In the genomic region with DNA sequence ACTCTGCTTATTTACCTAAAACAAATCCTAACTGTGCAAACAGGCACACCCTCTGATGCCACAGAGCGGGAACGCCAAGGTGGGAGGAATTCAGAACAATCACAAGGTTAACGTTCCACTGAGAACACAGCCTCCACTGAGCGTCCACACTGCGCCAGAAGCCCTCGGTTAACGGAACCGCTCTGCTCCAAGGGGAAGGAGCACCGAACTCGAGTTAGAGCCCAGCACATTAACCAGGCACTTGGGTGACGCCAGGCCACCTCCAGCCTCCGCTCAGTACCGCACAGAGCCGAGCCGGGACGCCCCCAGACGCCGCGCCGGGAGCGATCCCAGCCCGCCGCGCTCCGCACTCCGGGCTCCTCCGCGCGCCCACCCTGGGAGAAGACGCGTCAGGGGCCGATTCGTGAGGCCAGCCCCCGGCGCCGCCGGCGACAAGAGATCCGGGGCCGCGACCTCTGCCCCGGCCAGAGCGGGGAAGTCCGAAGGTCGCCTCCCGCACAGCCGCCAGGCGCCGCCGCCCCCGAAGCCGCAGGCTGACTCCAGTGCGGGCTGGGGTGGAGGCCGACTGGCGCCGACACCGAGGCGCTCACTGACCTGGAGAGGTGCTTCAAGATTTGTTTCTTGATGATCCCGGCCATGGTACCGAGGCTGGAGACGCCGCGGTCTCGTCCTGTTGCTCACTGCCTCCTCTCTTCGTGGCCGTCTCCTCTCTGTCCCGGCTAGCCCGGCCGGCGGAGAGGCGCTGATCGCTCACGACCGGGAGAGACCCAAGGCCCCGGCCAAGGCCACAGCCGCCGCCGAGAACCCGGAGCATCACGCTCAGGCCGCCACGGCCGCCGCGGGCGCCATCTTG, we compare ENCODE assay signal across 1 cellular context.
TF ChIP-seq lines count a peak whose summit lies in the region.

No MANE protein-coding gene starts in this region.

TF ChIP-seq in HepG2, 621 proteins besides CTCF, POLR2A, EP300 and RAD21 (continued from another document and continues in another):
- TF ChIP-seq, protein P1, sequence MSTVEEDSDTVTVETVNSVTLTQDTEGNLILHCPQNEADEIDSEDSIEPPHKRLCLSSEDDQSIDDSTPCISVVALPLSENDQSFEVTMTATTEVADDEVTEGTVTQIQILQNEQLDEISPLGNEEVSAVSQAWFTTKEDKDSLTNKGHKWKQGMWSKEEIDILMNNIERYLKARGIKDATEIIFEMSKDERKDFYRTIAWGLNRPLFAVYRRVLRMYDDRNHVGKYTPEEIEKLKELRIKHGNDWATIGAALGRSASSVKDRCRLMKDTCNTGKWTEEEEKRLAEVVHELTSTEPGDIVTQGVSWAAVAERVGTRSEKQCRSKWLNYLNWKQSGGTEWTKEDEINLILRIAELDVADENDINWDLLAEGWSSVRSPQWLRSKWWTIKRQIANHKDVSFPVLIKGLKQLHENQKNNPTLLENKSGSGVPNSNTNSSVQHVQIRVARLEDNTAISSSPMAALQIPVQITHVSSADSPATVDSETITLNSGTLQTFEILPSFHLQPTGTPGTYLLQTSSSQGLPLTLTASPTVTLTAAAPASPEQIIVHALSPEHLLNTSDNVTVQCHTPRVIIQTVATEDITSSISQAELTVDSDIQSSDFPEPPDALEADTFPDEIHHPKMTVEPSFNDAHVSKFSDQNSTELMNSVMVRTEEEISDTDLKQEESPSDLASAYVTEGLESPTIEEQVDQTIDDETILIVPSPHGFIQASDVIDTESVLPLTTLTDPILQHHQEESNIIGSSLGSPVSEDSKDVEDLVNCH (CRISPR knock-in tag; IDR thresholded peaks at IDR 0.05) = no peak
- TF ChIP-seq, protein P2, sequence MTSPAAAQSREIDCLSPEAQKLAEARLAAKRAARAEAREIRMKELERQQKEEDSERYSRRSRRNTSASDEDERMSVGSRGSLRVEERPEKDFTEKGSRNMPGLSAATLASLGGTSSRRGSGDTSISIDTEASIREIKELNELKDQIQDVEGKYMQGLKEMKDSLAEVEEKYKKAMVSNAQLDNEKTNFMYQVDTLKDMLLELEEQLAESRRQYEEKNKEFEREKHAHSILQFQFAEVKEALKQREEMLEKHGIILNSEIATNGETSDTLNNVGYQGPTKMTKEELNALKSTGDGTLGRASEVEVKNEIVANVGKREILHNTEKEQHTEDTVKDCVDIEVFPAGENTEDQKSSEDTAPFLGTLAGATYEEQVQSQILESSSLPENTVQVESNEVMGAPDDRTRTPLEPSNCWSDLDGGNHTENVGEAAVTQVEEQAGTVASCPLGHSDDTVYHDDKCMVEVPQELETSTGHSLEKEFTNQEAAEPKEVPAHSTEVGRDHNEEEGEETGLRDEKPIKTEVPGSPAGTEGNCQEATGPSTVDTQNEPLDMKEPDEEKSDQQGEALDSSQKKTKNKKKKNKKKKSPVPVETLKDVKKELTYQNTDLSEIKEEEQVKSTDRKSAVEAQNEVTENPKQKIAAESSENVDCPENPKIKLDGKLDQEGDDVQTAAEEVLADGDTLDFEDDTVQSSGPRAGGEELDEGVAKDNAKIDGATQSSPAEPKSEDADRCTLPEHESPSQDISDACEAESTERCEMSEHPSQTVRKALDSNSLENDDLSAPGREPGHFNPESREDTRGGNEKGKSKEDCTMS (CRISPR knock-in tag; conservative IDR thresholded peaks at IDR 0.05) = no peak
- TF ChIP-seq ZNF615 (CRISPR knock-in tag; IDR thresholded peaks at IDR 0.05; ENCODE audit: borderline replicate concordance) (0 out of 2 replicates have a peak, but pooled peaks have one; percentile 55), KDM5B (CRISPR knock-in tag; IDR thresholded peaks at IDR 0.05; ENCODE audit: borderline replicate concordance) (peak; percentile 81; the same call in 1 of the 2 replicates), SMAD1 (CRISPR knock-in tag; IDR thresholded peaks at IDR 0.05; ENCODE audit: borderline replicate concordance, low read depth) (no peak), NFKBIZ (CRISPR knock-in tag; IDR thresholded peaks at IDR 0.05) (no peak), HOXA7 (CRISPR knock-in tag; IDR thresholded peaks at IDR 0.05) (no peak), ZNF432 (CRISPR knock-in tag; IDR thresholded peaks at IDR 0.05; ENCODE audit: borderline replicate concordance) (no peak), ZNF777 (CRISPR knock-in tag; IDR thresholded peaks at IDR 0.05) (peak; percentile 37), CHD4 (IDR thresholded peaks at IDR 0.05; ENCODE audit: borderline replicate concordance, low read length) (no peak), ZNF451 (CRISPR knock-in tag; IDR thresholded peaks at IDR 0.05) (no peak), ZBTB21 (CRISPR knock-in tag; IDR thresholded peaks at IDR 0.05) (no peak), ZBTB37 (CRISPR knock-in tag; IDR thresholded peaks at IDR 0.05) (no peak), CERS6 (CRISPR knock-in tag; IDR thresholded peaks at IDR 0.05) (no peak), TCF7L2 (IDR thresholded peaks at IDR 0.05; ENCODE audit: low read depth, low read length) (no peak), ZNF367 (CRISPR knock-in tag; IDR thresholded peaks at IDR 0.05; ENCODE audit: borderline replicate concordance) (no peak), ZBTB1 (CRISPR knock-in tag; IDR thresholded peaks at IDR 0.05; ENCODE audit: borderline replicate concordance) (peak; percentile 82; the same call in 1 of the 2 replicates), NCOA5 (CRISPR knock-in tag; IDR thresholded peaks at IDR 0.05) (no peak), ESRRA (CRISPR knock-in tag; IDR thresholded peaks at IDR 0.05; ENCODE audit: low read depth) (peak; percentile 87), E2F2 (CRISPR knock-in tag; IDR thresholded peaks at IDR 0.05; ENCODE audit: borderline replicate concordance) (no peak), CBX1 (IDR thresholded peaks at IDR 0.05; ENCODE audit: low read depth) (no peak), THAP7 (CRISPR knock-in tag; IDR thresholded peaks at IDR 0.05) (0 out of 2 replicates have a peak, but pooled peaks have one; percentile 28), ZNF720 (CRISPR knock-in tag; IDR thresholded peaks at IDR 0.05) (no peak), MXD4 (CRISPR knock-in tag; IDR thresholded peaks at IDR 0.05) (no peak; the same call in 1 of the 2 replicates), ZNF225 (CRISPR knock-in tag; IDR thresholded peaks at IDR 0.05) (peak; percentile 59; the same call in 1 of the 2 replicates), ZC3H13 (CRISPR knock-in tag; IDR thresholded peaks at IDR 0.05) (peak; percentile 71), KLF11 (CRISPR knock-in tag; IDR thresholded peaks at IDR 0.05) (no peak), NR3C1 (CRISPR knock-in tag; IDR thresholded peaks at IDR 0.05) (no peak), ETV5 (CRISPR knock-in tag; IDR thresholded peaks at IDR 0.05; ENCODE audit: borderline replicate concordance) (peak; percentile 11; the same call in 1 of the 2 replicates), TCF12 (IDR thresholded peaks at IDR 0.05) (no peak), TCF12 (CRISPR knock-in tag; IDR thresholded peaks at IDR 0.05) (no peak; the same call in 1 of the 2 replicates), ZNF20 (CRISPR knock-in tag; IDR thresholded peaks at IDR 0.05) (no peak), HIC2 (CRISPR knock-in tag; IDR thresholded peaks at IDR 0.05; ENCODE audit: low read depth) (no peak), HIVEP1 (CRISPR knock-in tag; IDR thresholded peaks at IDR 0.05) (no peak), SRF (IDR thresholded peaks at IDR 0.05; ENCODE audit: low read depth, low read length) (no peak), RAD51 (IDR thresholded peaks at IDR 0.05; ENCODE audit: borderline replicate concordance) (no peak), ZNF747 (CRISPR knock-in tag; IDR thresholded peaks at IDR 0.05; ENCODE audit: borderline replicate concordance) (0 out of 2 replicates have a peak, but pooled peaks have one; percentile 59), RBAK (CRISPR knock-in tag; IDR thresholded peaks at IDR 0.05) (no peak), SPEN (CRISPR knock-in tag; IDR thresholded peaks at IDR 0.05; ENCODE audit: low read depth) (no peak; the same call in 1 of the 2 replicates), IKZF4 (CRISPR knock-in tag; IDR thresholded peaks at IDR 0.05; ENCODE audit: borderline replicate concordance, low read depth, not compliant biosample characterization) (no peak), PTBP1 (IDR thresholded peaks at IDR 0.05; ENCODE audit: low read depth, low read length, poor library complexity, severe bottlenecking) (peak; percentile 61), MEF2D (CRISPR knock-in tag; IDR thresholded peaks at IDR 0.05) (no peak), AHR (CRISPR knock-in tag; IDR thresholded peaks at IDR 0.05) (no peak), GABPA (IDR thresholded peaks at IDR 0.05; ENCODE audit: low read depth, low read length) (no peak), GABPA (CRISPR knock-in tag; IDR thresholded peaks at IDR 0.05; ENCODE audit: low read depth) (no peak), NR1H2 (CRISPR knock-in tag; IDR thresholded peaks at IDR 0.05; ENCODE audit: borderline replicate concordance, low read depth) (no peak), ZNF672 (CRISPR knock-in tag; IDR thresholded peaks at IDR 0.05) (no peak), ZNF839 (CRISPR knock-in tag; IDR thresholded peaks at IDR 0.05; ENCODE audit: borderline replicate concordance) (no peak), PHB2 (IDR thresholded peaks at IDR 0.05; ENCODE audit: partially characterized antibody) (no peak), TEAD3 (CRISPR knock-in tag; optimal IDR thresholded peaks at IDR 0.05; ENCODE audit: borderline replicate concordance) (peak; percentile 76), ZNF382 (CRISPR knock-in tag; IDR thresholded peaks at IDR 0.05; ENCODE audit: borderline replicate concordance) (no peak), GPN1 (CRISPR knock-in tag; IDR thresholded peaks at IDR 0.05; ENCODE audit: borderline replicate concordance) (no peak), ZBTB3 (CRISPR knock-in tag; IDR thresholded peaks at IDR 0.05; ENCODE audit: borderline replicate concordance, low read depth) (no peak), ZNF136 (CRISPR knock-in tag; IDR thresholded peaks at IDR 0.05; ENCODE audit: low read depth) (no peak)
- TF ChIP-seq, protein P3, sequence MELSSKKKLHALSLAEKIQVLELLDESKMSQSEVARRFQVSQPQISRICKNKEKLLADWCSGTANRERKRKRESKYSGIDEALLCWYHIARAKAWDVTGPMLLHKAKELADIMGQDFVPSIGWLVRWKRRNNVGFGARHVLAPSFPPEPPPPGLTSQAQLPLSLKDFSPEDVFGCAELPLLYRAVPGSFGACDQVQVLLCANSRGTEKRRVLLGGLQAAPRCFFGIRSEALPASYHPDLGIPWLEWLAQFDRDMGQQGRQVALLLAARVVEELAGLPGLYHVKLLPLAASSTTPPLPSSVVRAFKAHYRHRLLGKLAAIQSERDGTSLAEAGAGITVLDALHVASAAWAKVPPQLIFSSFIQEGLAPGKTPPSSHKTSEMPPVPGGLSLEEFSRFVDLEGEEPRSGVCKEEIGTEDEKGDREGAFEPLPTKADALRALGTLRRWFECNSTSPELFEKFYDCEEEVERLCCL (CRISPR knock-in tag; IDR thresholded peaks at IDR 0.05; ENCODE audit: borderline replicate concordance) = no peak; the same call in 1 of the 2 replicates
- TF ChIP-seq, protein P4, sequence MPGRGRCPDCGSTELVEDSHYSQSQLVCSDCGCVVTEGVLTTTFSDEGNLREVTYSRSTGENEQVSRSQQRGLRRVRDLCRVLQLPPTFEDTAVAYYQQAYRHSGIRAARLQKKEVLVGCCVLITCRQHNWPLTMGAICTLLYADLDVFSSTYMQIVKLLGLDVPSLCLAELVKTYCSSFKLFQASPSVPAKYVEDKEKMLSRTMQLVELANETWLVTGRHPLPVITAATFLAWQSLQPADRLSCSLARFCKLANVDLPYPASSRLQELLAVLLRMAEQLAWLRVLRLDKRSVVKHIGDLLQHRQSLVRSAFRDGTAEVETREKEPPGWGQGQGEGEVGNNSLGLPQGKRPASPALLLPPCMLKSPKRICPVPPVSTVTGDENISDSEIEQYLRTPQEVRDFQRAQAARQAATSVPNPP (CRISPR knock-in tag; IDR thresholded peaks at IDR 0.05) = 0 out of 2 replicates have a peak, but pooled peaks have one; percentile 33
